ENCODE assay signal across 16 cellular contexts in genomic region chr11:86678296-86678695, GRCh38. TPM values are rescaled to one million over a fixed set of nuclear protein-coding genes. Genes with fewer than 3 reads are reported as not detected.
A peak's percentile ranks its signal among the peaks of the same experiment; 100 is the strongest.
DNase-seq lines count a peak whose midpoint lies in the region; ATAC-seq and TF ChIP-seq lines count a peak whose summit lies in the region.
"Had no signal": no experiment of that assay in that cellular context is flagged by ENCODE, and none has a peak within 500 bp of the region (broad histone marks: within the 10 kb centered on the region; RNA-seq: fewer than 3 reads in every experiment).

No MANE protein-coding gene starts in this region.

- WGBS in esophagus muscularis mucosa: 58% methylated on average over 3 of the region's 3 CpGs

- no peaks in the 10 kb centered on the region for H3K36me3 Mint-ChIP-seq in effector memory CD8-positive, alpha-beta T cell (ENCODE audit: insufficient read depth)

- no peak for TF ChIP-seq POLR2A in esophagus muscularis mucosa (IDR thresholded peaks at IDR 0.05; ENCODE audit: low read depth)

- peaks cover 5 to 13% of the 10 kb centered on the region in 2 donors for H3K27me3 Mint-ChIP-seq in effector memory CD8-positive, alpha-beta T cell
- H3K27me3 Mint-ChIP-seq: CD4-positive, alpha-beta T cell had no signal

- H3K27ac Mint-ChIP-seq in effector memory CD8-positive, alpha-beta T cell: no peak overlapping the region
- H3K27ac Mint-ChIP-seq: CD4-positive, alpha-beta T cell had no signal

- H3K4me1 ChIP-seq in HUES48 (ENCODE audit: control insufficient read depth, insufficient read depth, low read length) (peaks cover 23% of the 10 kb centered on the region), esophagus muscularis mucosa (peaks cover 21 to 76% (median 57%) of the 10 kb centered on the region in 4 donors), neuron (ENCODE audit: insufficient read depth, low read length) (peaks cover 37% of the 10 kb centered on the region), BE2C (no peaks in the 10 kb centered on the region)

- H3K9me3 ChIP-seq in HUES48 (ENCODE audit: control insufficient read depth, insufficient read depth, low read length) (no peaks in the 10 kb centered on the region), esophagus muscularis mucosa (no peaks in the 10 kb centered on the region), neuron (ENCODE audit: low read length) (no peaks in the 10 kb centered on the region), BE2C (no peaks in the 10 kb centered on the region)
- H3K9me3 ChIP-seq: SJCRH30 had no signal

- H3K27me3 ChIP-seq in HUES48 (ENCODE audit: control insufficient read depth, insufficient read depth, low read length) (peaks cover 7% of the 10 kb centered on the region), esophagus muscularis mucosa (no peaks in the 10 kb centered on the region), neuron (ENCODE audit: insufficient read depth, low read length) (no peaks in the 10 kb centered on the region), BE2C (no peaks in the 10 kb centered on the region)
- H3K27me3 ChIP-seq: SJCRH30 had no signal

- no peaks in the 10 kb centered on the region for H3K9me3 Mint-ChIP-seq in effector memory CD8-positive, alpha-beta T cell
- H3K9me3 Mint-ChIP-seq: CD4-positive, alpha-beta T cell had no signal

- DNase-seq in OCI-M1 (lab: John Stamatoyannopoulos, UW) (peak; percentile 67), esophagus muscularis mucosa (ENCODE audit: extremely low spot score) (no peak), NOMO-1 treated with DMSO at 0.1 percent for 48 hours (lab: John Stamatoyannopoulos, UW; ENCODE audit: unreplicated experiment) (no peak), BE2C (no peak)
- DNase-seq in activated CD8-positive, alpha-beta memory T cell treated with anti-CD3 and anti-CD28 coated beads for 24 hours: no peak
- no peak for DNase-seq in effector memory CD8-positive, alpha-beta T cell
- DNase-seq: AML-193; Calu3; CD4-positive, alpha-beta T cell; MV-4-11; NCI-H1436; RPMI8226 had no signal

- H3K27ac ChIP-seq in HUES48 (ENCODE audit: low read depth, low read length) (peak overlapping the region; percentile 83), esophagus muscularis mucosa (replicated peaks in 1 of 4) (peak overlapping the region; percentile 40 to 68 (median 64))
- H3K27ac ChIP-seq: SJCRH30 had no signal

- no peak for ATAC-seq in effector memory CD8-positive, alpha-beta T cell (replicated peaks)
- ATAC-seq: HCT116 had no signal

- no peak overlapping the region for H3K4me3 ChIP-seq in HUES48 (ENCODE audit: low read depth, low read length)
- no peak overlapping the region for H3K4me3 ChIP-seq in esophagus muscularis mucosa
- H3K4me3 ChIP-seq in neuron (ENCODE audit: low read length): no peak overlapping the region
- H3K4me3 ChIP-seq in BE2C (ENCODE audit: low read depth, low read length): no peak overlapping the region
- H3K4me3 ChIP-seq: SJCRH30 had no signal

- H3K36me3 ChIP-seq in HUES48 (ENCODE audit: control insufficient read depth, insufficient read depth, low read length) (no peaks in the 10 kb centered on the region), esophagus muscularis mucosa (no peaks in the 10 kb centered on the region), neuron (ENCODE audit: insufficient read depth, low read length) (no peaks in the 10 kb centered on the region), BE2C (no peaks in the 10 kb centered on the region)
- H3K36me3 ChIP-seq: SJCRH30 had no signal

- H3K4me1 Mint-ChIP-seq in effector memory CD8-positive, alpha-beta T cell (ENCODE audit: low read depth in 2 of 2): no peaks in the 10 kb centered on the region

- peak overlapping the region; percentile 41 for H2AFZ ChIP-seq in neuron (ENCODE audit: low read depth, low read length)

- no peak for TF ChIP-seq CTCF in esophagus muscularis mucosa (IDR thresholded peaks at IDR 0.05)
- no peak for TF ChIP-seq CTCF in BE2C (IDR thresholded peaks at IDR 0.05; ENCODE audit: low read depth, low read length)

- intact Hi-C loops in esophagus muscularis mucosa (cut with DNase I): no loop called here

- no peak overlapping the region for H3K4me3 Mint-ChIP-seq in effector memory CD8-positive, alpha-beta T cell
- H3K4me3 Mint-ChIP-seq: CD4-positive, alpha-beta T cell had no signal

- no peak for TF ChIP-seq EP300 in esophagus muscularis mucosa (IDR thresholded peaks at IDR 0.05)

- no peak overlapping the region for H3K9ac ChIP-seq in HUES48 (ENCODE audit: low read depth, low read length)

RNA-seq across cellular contexts. Expression of gene ME3, which starts 5.9 kb away (rescaled TPM):
- 10 to 100 TPM; 20.4 to 50.1 (median 26.2) TPM for total RNA-seq in esophagus muscularis mucosa
- 1.4 TPM for polyA plus RNA-seq in BE2C (2012; ENCODE audit: insufficient read depth, insufficient read length, low read depth)
- total RNA-seq: SJCRH30 had no signal
